13 cellular contexts compared by ENCODE assay signal in genomic region chr14:55915464-55915863, GRCh38.
"Had no signal": no experiment of that assay in that cellular context is flagged by ENCODE, and none has a peak within 500 bp of the region (broad histone marks: within the 10 kb centered on the region; RNA-seq: fewer than 3 reads in every experiment).

No MANE protein-coding gene starts in this region.

- H3K9me3 ChIP-seq: right lobe of liver, transverse colon had no signal

- DNase-seq: activated CD4-positive, alpha-beta T cell treated with anti-CD3 and anti-CD28 coated beads, Interleukin-2, amount 50 U/mL, for 4 hours; activated CD4-positive, CD25-positive, alpha-beta regulatory T cell treated with anti-CD3 and anti-CD28 coated beads, Interleukin-2, amount 50 U/mL, for 72 hours; activated gamma-delta T cell; activated T-cell treated with anti-CD3 and anti-CD28 coated beads, Interleukin-2, amount 50 U/mL, for 24 hours; effector memory CD8-positive, alpha-beta T cell; glutamatergic neuron; immature natural killer cell; naive thymus-derived CD4-positive, alpha-beta T cell; right lobe of liver; stimulated activated naive CD4-positive, alpha-beta T cell; substantia nigra; T-helper 17 cell; transverse colon had no signal

- H3K36me3 ChIP-seq: right lobe of liver, transverse colon had no signal

- H3K4me3 ChIP-seq: right lobe of liver, transverse colon had no signal

- H3K4me1 ChIP-seq: right lobe of liver, transverse colon had no signal

- H3K27me3 ChIP-seq: right lobe of liver, transverse colon had no signal

- H3K27ac ChIP-seq: right lobe of liver, transverse colon had no signal

- ATAC-seq: effector memory CD8-positive, alpha-beta T cell; naive thymus-derived CD4-positive, alpha-beta T cell; right lobe of liver; T-helper 17 cell had no signal
